Comparison of ENCODE assay signal across 13 cellular contexts in genomic region chr1:90717356-90717664, GRCh38. TPM values are rescaled to one million over a fixed set of nuclear protein-coding genes. Genes with fewer than 3 reads are reported as not detected.
DNase-seq lines count a peak whose midpoint lies in the region; ATAC-seq and TF ChIP-seq lines count a peak whose summit lies in the region.
"Had no signal": no experiment of that assay in that cellular context is flagged by ENCODE, and none has a peak within 500 bp of the region (broad histone marks: within the 10 kb centered on the region; RNA-seq: fewer than 3 reads in every experiment).

No MANE protein-coding gene starts in this region.

- TF ChIP-seq POLR2A in lower leg skin (IDR thresholded peaks at IDR 0.05) = no peak

- peak; percentile 19 for DNase-seq in activated CD4-positive, alpha-beta T cell treated with anti-CD3 and anti-CD28 coated beads for 36 hours
- DNase-seq in activated CD4-positive, alpha-beta T cell treated with anti-CD3 and anti-CD28 coated beads for 4 hours = no peak
- DNase-seq in WTC11 (ENCODE audit: low spot score) (no peak), CD1c-positive myeloid dendritic cell (ENCODE audit: extremely low spot score) (no peak), lower leg skin (ENCODE audit: low spot score in 2 of 2) (no peak), dermis blood vessel endothelial cell (no peak)
- no peak for DNase-seq in stimulated activated naive B cell treated with anti-CD40 and anti-IgM and Interleukin-4, amounts not matched to agents 10 μg/mL and 1 μg/mL and 100 μg/mL, for 72 hours
- DNase-seq: ACHN; activated CD4-positive, alpha-beta T cell treated with anti-CD3 and anti-CD28 coated beads for 48 hours; left cardiac atrium had no signal

- H3K4me3 Mint-ChIP-seq in activated CD4-positive, alpha-beta T cell treated with anti-CD3 and anti-CD28 coated beads for 36 hours = peak overlapping the region; percentile 53
- peak overlapping the region; percentile 75 for H3K4me3 Mint-ChIP-seq in WTC11
- peak overlapping the region; percentile 65 to 82 for H3K4me3 Mint-ChIP-seq in stimulated activated naive B cell treated with anti-CD40 and anti-IgM and Interleukin-4, amounts not matched to agents 10 μg/mL and 1 μg/mL and 100 μg/mL, for 72 hours

- TF ChIP-seq CTCF in WTC11 (IDR thresholded peaks at IDR 0.05) (no peak), lower leg skin (IDR thresholded peaks at IDR 0.05) (no peak)

- H3K9me3 Mint-ChIP-seq in activated CD4-positive, alpha-beta T cell treated with anti-CD3 and anti-CD28 coated beads for 36 hours (ENCODE audit: low read depth) = peaks cover 7% of the 10 kb centered on the region
- H3K9me3 Mint-ChIP-seq in WTC11 = no peaks in the 10 kb centered on the region
- H3K9me3 Mint-ChIP-seq in stimulated activated naive B cell treated with anti-CD40 and anti-IgM and Interleukin-4, amounts not matched to agents 10 μg/mL and 1 μg/mL and 100 μg/mL, for 72 hours = peaks cover 3 to 14% of the 10 kb centered on the region in 2 donors

- H3K4me1 Mint-ChIP-seq in activated CD4-positive, alpha-beta T cell treated with anti-CD3 and anti-CD28 coated beads for 36 hours = peaks cover 26% of the 10 kb centered on the region
- peaks cover 66% of the 10 kb centered on the region for H3K4me1 Mint-ChIP-seq in WTC11
- H3K4me1 Mint-ChIP-seq in stimulated activated naive B cell treated with anti-CD40 and anti-IgM and Interleukin-4, amounts not matched to agents 10 μg/mL and 1 μg/mL and 100 μg/mL, for 72 hours = peaks cover 19 to 52% of the 10 kb centered on the region in 2 donors

- no peak overlapping the region for H3K27ac ChIP-seq in iPS-18a (ENCODE audit: low read length)

- H3K36me3 Mint-ChIP-seq in activated CD4-positive, alpha-beta T cell treated with anti-CD3 and anti-CD28 coated beads for 36 hours (ENCODE audit: low read depth) = peaks cover 14% of the 10 kb centered on the region
- H3K36me3 Mint-ChIP-seq in WTC11 = no peaks in the 10 kb centered on the region; the same call in 1 of the 2 replicates
- H3K36me3 Mint-ChIP-seq in stimulated activated naive B cell treated with anti-CD40 and anti-IgM and Interleukin-4, amounts not matched to agents 10 μg/mL and 1 μg/mL and 100 μg/mL, for 72 hours = peaks cover 17 to 35% of the 10 kb centered on the region in 2 donors

- H3K4me1 ChIP-seq in iPS-18a (ENCODE audit: control insufficient read depth, low read depth, low read length) = peaks cover 22% of the 10 kb centered on the region

- peaks cover 99% of the 10 kb centered on the region for H3K27me3 ChIP-seq in iPS-18a (ENCODE audit: control insufficient read depth, insufficient read depth, low read length)

- H3K4me3 ChIP-seq in iPS-18a (ENCODE audit: low read length) (peak overlapping the region; percentile 39), lower leg skin (ENCODE audit: low read depth, poor library complexity, severe bottlenecking) (no peak overlapping the region)

- H3K9me3 ChIP-seq in iPS-18a (ENCODE audit: control insufficient read depth, low read depth, low read length) = no peaks in the 10 kb centered on the region

- intact Hi-C loops in activated CD4-positive, alpha-beta T cell treated with anti-CD3 and anti-CD28 coated beads for 36 hours (cut with DNase I, micrococcal nuclease) = loop anchor here in 1 of 2 experiments (1.0 kb wide), 1 partner anchor 10 kb away; no protein-coding TSS in a partner anchor
- intact Hi-C loops in lower leg skin (cut with DNase I; ENCODE audit: low total_unique reads) = loop anchor here (2.0 kb wide), 1 partner anchor 275 kb away; no protein-coding TSS in a partner anchor

- H3K27ac Mint-ChIP-seq in activated CD4-positive, alpha-beta T cell treated with anti-CD3 and anti-CD28 coated beads for 36 hours = peak overlapping the region; percentile 47
- no peak overlapping the region for H3K27ac Mint-ChIP-seq in WTC11
- H3K27ac Mint-ChIP-seq in stimulated activated naive B cell treated with anti-CD40 and anti-IgM and Interleukin-4, amounts not matched to agents 10 μg/mL and 1 μg/mL and 100 μg/mL, for 72 hours = peak overlapping the region; percentile 93

- CTCF ChIA-PET in activated CD4-positive, alpha-beta T cell treated with anti-CD3 and anti-CD28 coated beads for 36 hours (lab: Charles Lee) = interaction anchor here (1.7 kb wide), 1 partner anchor 13 kb away, joined by 5 read pairs; no protein-coding TSS in a partner anchor
- CTCF ChIA-PET in WTC11 (lab: Charles Lee) = interaction anchor here (1.1 to 2.2 kb wide), 3 partner anchors 10 to 101 kb away, joined by 6 to 7 read pairs (median 6); no protein-coding TSS in a partner anchor

- 9 to 16% methylated on average over 36 to 37 of the region's 37 CpGs for WGBS in lower leg skin, 2 donors

- H3K36me3 ChIP-seq in iPS-18a (ENCODE audit: control insufficient read depth, low read depth, low read length) = no peaks in the 10 kb centered on the region

- no peak for ATAC-seq in activated CD4-positive, alpha-beta T cell treated with anti-CD3 and anti-CD28 coated beads for 36 hours
- no peak for ATAC-seq in WTC11
- no peak for ATAC-seq in stimulated activated naive B cell treated with anti-CD40 and anti-IgM and Interleukin-4, amounts not matched to agents 10 μg/mL and 1 μg/mL and 100 μg/mL, for 72 hours (replicated peaks)

- POLR2A ChIA-PET in activated CD4-positive, alpha-beta T cell treated with anti-CD3 and anti-CD28 coated beads for 36 hours (lab: Charles Lee) = no interaction called here
- POLR2A ChIA-PET in WTC11 (lab: Charles Lee) = no interaction called here

- H3K9ac ChIP-seq in iPS-18a (ENCODE audit: low read length) = no peak overlapping the region

- H3K27me3 Mint-ChIP-seq in activated CD4-positive, alpha-beta T cell treated with anti-CD3 and anti-CD28 coated beads for 36 hours = peaks cover 76% of the 10 kb centered on the region
- H3K27me3 Mint-ChIP-seq in WTC11 (ENCODE audit: low read depth) = peaks cover 99% of the 10 kb centered on the region
- peaks cover 77 to 93% of the 10 kb centered on the region in 2 donors for H3K27me3 Mint-ChIP-seq in stimulated activated naive B cell treated with anti-CD40 and anti-IgM and Interleukin-4, amounts not matched to agents 10 μg/mL and 1 μg/mL and 100 μg/mL, for 72 hours

TF ChIP-seq in WTC11, 78 proteins besides CTCF, POLR2A, EP300 and RAD21 (continues in another document):
- TF ChIP-seq ZNF138 (CRISPR knock-in tag; conservative IDR thresholded peaks at IDR 0.05) = no peak
- TF ChIP-seq, protein P1, sequence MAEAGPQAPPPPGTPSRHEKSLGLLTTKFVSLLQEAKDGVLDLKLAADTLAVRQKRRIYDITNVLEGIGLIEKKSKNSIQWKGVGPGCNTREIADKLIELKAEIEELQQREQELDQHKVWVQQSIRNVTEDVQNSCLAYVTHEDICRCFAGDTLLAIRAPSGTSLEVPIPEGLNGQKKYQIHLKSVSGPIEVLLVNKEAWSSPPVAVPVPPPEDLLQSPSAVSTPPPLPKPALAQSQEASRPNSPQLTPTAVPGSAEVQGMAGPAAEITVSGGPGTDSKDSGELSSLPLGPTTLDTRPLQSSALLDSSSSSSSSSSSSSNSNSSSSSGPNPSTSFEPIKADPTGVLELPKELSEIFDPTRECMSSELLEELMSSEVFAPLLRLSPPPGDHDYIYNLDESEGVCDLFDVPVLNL (CRISPR knock-in tag; IDR thresholded peaks at IDR 0.05; ENCODE audit: borderline replicate concordance, low read depth) = no peak
- TF ChIP-seq ZNF232 (CRISPR knock-in tag; IDR thresholded peaks at IDR 0.05) = no peak
- TF ChIP-seq SP1 (CRISPR knock-in tag; conservative IDR thresholded peaks at IDR 0.05) = no peak
- TF ChIP-seq FOXK1 (CRISPR knock-in tag; IDR thresholded peaks at IDR 0.05) = no peak
- TF ChIP-seq, protein P2, sequence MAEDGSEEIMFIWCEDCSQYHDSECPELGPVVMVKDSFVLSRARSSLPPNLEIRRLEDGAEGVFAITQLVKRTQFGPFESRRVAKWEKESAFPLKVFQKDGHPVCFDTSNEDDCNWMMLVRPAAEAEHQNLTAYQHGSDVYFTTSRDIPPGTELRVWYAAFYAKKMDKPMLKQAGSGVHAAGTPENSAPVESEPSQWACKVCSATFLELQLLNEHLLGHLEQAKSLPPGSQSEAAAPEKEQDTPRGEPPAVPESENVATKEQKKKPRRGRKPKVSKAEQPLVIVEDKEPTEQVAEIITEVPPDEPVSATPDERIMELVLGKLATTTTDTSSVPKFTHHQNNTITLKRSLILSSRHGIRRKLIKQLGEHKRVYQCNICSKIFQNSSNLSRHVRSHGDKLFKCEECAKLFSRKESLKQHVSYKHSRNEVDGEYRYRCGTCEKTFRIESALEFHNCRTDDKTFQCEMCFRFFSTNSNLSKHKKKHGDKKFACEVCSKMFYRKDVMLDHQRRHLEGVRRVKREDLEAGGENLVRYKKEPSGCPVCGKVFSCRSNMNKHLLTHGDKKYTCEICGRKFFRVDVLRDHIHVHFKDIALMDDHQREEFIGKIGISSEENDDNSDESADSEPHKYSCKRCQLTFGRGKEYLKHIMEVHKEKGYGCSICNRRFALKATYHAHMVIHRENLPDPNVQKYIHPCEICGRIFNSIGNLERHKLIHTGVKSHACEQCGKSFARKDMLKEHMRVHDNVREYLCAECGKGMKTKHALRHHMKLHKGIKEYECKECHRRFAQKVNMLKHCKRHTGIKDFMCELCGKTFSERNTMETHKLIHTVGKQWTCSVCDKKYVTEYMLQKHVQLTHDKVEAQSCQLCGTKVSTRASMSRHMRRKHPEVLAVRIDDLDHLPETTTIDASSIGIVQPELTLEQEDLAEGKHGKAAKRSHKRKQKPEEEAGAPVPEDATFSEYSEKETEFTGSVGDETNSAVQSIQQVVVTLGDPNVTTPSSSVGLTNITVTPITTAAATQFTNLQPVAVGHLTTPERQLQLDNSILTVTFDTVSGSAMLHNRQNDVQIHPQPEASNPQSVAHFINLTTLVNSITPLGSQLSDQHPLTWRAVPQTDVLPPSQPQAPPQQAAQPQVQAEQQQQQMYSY (CRISPR knock-in tag; IDR thresholded peaks at IDR 0.05) = no peak; the same call in 1 of the 2 replicates
- TF ChIP-seq, protein P3, sequence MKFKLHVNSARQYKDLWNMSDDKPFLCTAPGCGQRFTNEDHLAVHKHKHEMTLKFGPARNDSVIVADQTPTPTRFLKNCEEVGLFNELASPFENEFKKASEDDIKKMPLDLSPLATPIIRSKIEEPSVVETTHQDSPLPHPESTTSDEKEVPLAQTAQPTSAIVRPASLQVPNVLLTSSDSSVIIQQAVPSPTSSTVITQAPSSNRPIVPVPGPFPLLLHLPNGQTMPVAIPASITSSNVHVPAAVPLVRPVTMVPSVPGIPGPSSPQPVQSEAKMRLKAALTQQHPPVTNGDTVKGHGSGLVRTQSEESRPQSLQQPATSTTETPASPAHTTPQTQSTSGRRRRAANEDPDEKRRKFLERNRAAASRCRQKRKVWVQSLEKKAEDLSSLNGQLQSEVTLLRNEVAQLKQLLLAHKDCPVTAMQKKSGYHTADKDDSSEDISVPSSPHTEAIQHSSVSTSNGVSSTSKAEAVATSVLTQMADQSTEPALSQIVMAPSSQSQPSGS (CRISPR knock-in tag; IDR thresholded peaks at IDR 0.05; ENCODE audit: borderline replicate concordance, low read depth) = no peak

RNA-seq across cellular contexts. Expression of gene BARHL2, which starts 0.2 kb away (rescaled TPM):
- not detected for total RNA-seq in activated CD4-positive, alpha-beta T cell treated with anti-CD3 and anti-CD28 coated beads for 36 hours
- not detected in 3 replicates for total RNA-seq in WTC11 (2021)
- not detected for total RNA-seq in lower leg skin
- not detected in 2 replicates for total RNA-seq in dermis blood vessel endothelial cell
- total RNA-seq: left cardiac atrium, MCF 10A, pulmonary artery endothelial cell had no signal
